ENCODE assay signal across 2 cellular contexts in genomic region chr1:169725930-169726329, GRCh38.
TF ChIP-seq lines count a peak whose summit lies in the region.

No MANE protein-coding gene starts in this region.

TF ChIP-seq in liver, 16 proteins besides CTCF, POLR2A, EP300 and RAD21:
- TF ChIP-seq, protein P1, sequence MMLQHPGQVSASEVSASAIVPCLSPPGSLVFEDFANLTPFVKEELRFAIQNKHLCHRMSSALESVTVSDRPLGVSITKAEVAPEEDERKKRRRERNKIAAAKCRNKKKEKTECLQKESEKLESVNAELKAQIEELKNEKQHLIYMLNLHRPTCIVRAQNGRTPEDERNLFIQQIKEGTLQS (IDR thresholded peaks at IDR 0.05) = no peak
- TF ChIP-seq RXRA (IDR thresholded peaks at IDR 0.05) (peak; percentile 90 to 91), TAF1 (conservative IDR thresholded peaks at IDR 0.05) (no peak), MAX (IDR thresholded peaks at IDR 0.05) (peak; percentile 90), HNF4A (conservative IDR thresholded peaks at IDR 0.05) (peak; percentile 97 to 98), FOXA2 (IDR thresholded peaks at IDR 0.05) (no peak), FOXA1 (IDR thresholded peaks at IDR 0.05) (no peak), NR2F2 (IDR thresholded peaks at IDR 0.05) (peak; percentile 35), JUND (IDR thresholded peaks at IDR 0.05) (peak in 1 of 2 donors; percentile 42), GABPA (IDR thresholded peaks at IDR 0.05 in 1 of 2, conservative IDR thresholded peaks at IDR 0.05 in 1 of 2) (no peak), YY1 (IDR thresholded peaks at IDR 0.05) (peak; percentile 80), EGR1 (IDR thresholded peaks at IDR 0.05; ENCODE audit: low read depth in 2 of 2) (no peak), ZBTB33 (IDR thresholded peaks at IDR 0.05) (peak; percentile 32), HNF4G (IDR thresholded peaks at IDR 0.05) (peak; percentile 91), SP1 (IDR thresholded peaks at IDR 0.05) (peak; percentile 93)
- TF ChIP-seq, protein P2, sequence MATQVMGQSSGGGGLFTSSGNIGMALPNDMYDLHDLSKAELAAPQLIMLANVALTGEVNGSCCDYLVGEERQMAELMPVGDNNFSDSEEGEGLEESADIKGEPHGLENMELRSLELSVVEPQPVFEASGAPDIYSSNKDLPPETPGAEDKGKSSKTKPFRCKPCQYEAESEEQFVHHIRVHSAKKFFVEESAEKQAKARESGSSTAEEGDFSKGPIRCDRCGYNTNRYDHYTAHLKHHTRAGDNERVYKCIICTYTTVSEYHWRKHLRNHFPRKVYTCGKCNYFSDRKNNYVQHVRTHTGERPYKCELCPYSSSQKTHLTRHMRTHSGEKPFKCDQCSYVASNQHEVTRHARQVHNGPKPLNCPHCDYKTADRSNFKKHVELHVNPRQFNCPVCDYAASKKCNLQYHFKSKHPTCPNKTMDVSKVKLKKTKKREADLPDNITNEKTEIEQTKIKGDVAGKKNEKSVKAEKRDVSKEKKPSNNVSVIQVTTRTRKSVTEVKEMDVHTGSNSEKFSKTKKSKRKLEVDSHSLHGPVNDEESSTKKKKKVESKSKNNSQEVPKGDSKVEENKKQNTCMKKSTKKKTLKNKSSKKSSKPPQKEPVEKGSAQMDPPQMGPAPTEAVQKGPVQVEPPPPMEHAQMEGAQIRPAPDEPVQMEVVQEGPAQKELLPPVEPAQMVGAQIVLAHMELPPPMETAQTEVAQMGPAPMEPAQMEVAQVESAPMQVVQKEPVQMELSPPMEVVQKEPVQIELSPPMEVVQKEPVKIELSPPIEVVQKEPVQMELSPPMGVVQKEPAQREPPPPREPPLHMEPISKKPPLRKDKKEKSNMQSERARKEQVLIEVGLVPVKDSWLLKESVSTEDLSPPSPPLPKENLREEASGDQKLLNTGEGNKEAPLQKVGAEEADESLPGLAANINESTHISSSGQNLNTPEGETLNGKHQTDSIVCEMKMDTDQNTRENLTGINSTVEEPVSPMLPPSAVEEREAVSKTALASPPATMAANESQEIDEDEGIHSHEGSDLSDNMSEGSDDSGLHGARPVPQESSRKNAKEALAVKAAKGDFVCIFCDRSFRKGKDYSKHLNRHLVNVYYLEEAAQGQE (IDR thresholded peaks at IDR 0.05) = peak; percentile 48
TF ChIP-seq in liver: peak in this region for 10.

TF ChIP-seq in HepG2, 621 proteins besides CTCF, POLR2A, EP300 and RAD21:
- no peak for TF ChIP-seq ZNF558 (CRISPR knock-in tag; IDR thresholded peaks at IDR 0.05; ENCODE audit: borderline replicate concordance)
- no peak for TF ChIP-seq KDM2A (CRISPR knock-in tag; IDR thresholded peaks at IDR 0.05; ENCODE audit: borderline replicate concordance, low read depth)
- no peak for TF ChIP-seq GATAD1 (CRISPR knock-in tag; IDR thresholded peaks at IDR 0.05)
- TF ChIP-seq ZKSCAN1 (IDR thresholded peaks at IDR 0.05; ENCODE audit: low read length) = no peak
